19 cellular contexts compared by ENCODE assay signal in genomic region chr13:100725472-100725871, GRCh38.
"Had no signal": no experiment of that assay in that cellular context is flagged by ENCODE, and none has a peak within 500 bp of the region (broad histone marks: within the 10 kb centered on the region; RNA-seq: fewer than 3 reads in every experiment).

No MANE protein-coding gene starts in this region.

- H3K9me3 ChIP-seq: colonic mucosa, ovary, transverse colon had no signal

- H3K36me3 Mint-ChIP-seq: memory B cell had no signal

- H3K36me3 ChIP-seq: colonic mucosa, left ventricle myocardium inferior, lower lobe of right lung, ovary, right atrium auricular region, thoracic aorta, transverse colon had no signal

- H3K79me2 ChIP-seq: hepatocyte had no signal

- DNase-seq: colonic mucosa; effector CD4-positive, alpha-beta T cell; foreskin melanocyte; head of caudate nucleus; kidney; left cardiac atrium; left ventricle myocardium inferior; lower lobe of right lung; midbrain; nucleus accumbens; ovary; small intestine; stimulated activated CD4-positive, alpha-beta T cell treated with anti-CD3 and anti-CD28 coated beads, Interleukin-2, amount 100 ng/mL, for 48 hours; transverse colon had no signal

- H3K4me3 Mint-ChIP-seq: memory B cell; stimulated activated naive CD8-positive, alpha-beta T cell treated with anti-CD3 and anti-CD28 coated beads, Interleukin-15, Interleukin-2, amounts not matched to agents 100 ng/mL and 50 ng/mL, for 24 hours had no signal

- H3K4me1 ChIP-seq: colonic mucosa, left ventricle myocardium inferior, lower lobe of right lung, right atrium auricular region, transverse colon had no signal

- H3K4me3 ChIP-seq: colonic mucosa, hepatocyte, left ventricle myocardium inferior, lower lobe of right lung, ovary, right atrium auricular region, thoracic aorta, transverse colon had no signal

- H3K27ac ChIP-seq: colonic mucosa, hepatocyte, left ventricle myocardium inferior, lower lobe of right lung, ovary, right atrium auricular region, thoracic aorta, transverse colon had no signal

- H3K27me3 ChIP-seq: colonic mucosa, hepatocyte, ovary, right atrium auricular region, transverse colon had no signal

- ATAC-seq: left cardiac atrium, lower lobe of right lung had no signal

- H3K9me3 Mint-ChIP-seq: stimulated activated naive CD8-positive, alpha-beta T cell treated with anti-CD3 and anti-CD28 coated beads, Interleukin-15, Interleukin-2, amounts not matched to agents 100 ng/mL and 50 ng/mL, for 24 hours had no signal

- H2AFZ ChIP-seq: hepatocyte had no signal

- H3K27ac Mint-ChIP-seq: memory B cell; stimulated activated naive CD8-positive, alpha-beta T cell treated with anti-CD3 and anti-CD28 coated beads, Interleukin-15, Interleukin-2, amounts not matched to agents 100 ng/mL and 50 ng/mL, for 24 hours had no signal
